Comparison of ENCODE assay signal across 34 cellular contexts in the genomic region with DNA sequence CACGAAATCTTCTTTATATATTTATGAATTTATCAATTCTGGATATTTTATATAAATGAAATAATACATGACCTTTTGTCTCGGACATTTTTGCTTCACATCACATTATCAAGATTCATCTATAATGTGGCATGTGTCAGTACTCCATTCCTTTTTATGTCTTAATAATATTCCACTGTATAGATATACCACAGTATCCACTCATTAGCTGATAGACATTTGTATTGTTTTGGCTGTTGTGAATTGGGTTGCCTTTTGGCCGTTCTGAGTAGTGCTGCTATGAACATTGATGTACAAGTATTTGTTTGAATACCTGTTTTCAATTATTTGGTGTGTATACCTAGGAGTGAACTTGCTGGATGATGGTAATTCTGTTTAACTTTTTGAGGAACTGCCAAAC.
"Had no signal": no experiment of that assay in that cellular context is flagged by ENCODE, and none has a peak within 500 bp of the region (broad histone marks: within the 10 kb centered on the region; RNA-seq: fewer than 3 reads in every experiment).

No MANE protein-coding gene starts in this region.

- H3K9me3 ChIP-seq: MG63 had no signal

- H3K9ac ChIP-seq: KMS-11 had no signal

- H3K4me3 ChIP-seq: MG63 had no signal

- H3K4me2 ChIP-seq: KMS-11 had no signal

- H3K27ac ChIP-seq: KMS-11 had no signal

- H3K27me3 ChIP-seq: MG63 had no signal

- DNase-seq: Karpas-422, Kasumi-1, MG63, MM.1S, MV-4-11, NCI-H1048, NCI-H1092, NCI-H1092 treated with DMSO at 0.1 percent for 48 hours, NCI-H1105, NCI-H1105 treated with DMSO at 0.1 percent for 48 hours, NCI-H1417, NCI-H1417 treated with DMSO at 0.1 percent for 48 hours, NCI-H1436, NCI-H1436 treated with DMSO at 0.1 percent for 48 hours, NCI-H146, NCI-H1694, NCI-H1694 treated with DMSO at 0.1 percent for 48 hours, NCI-H187, NCI-H187 treated with DMSO at 0.1 percent for 48 hours, NCI-H1930, NCI-H2029, NCI-H2029 treated with DMSO at 0.1 percent for 48 hours, NCI-H2081, NCI-H2081 treated with DMSO at 0.1 percent for 48 hours, NCI-H2107, NCI-H2171, NCI-H2171 treated with DMSO at 0.1 percent for 48 hours, NCI-H2227 treated with DMSO at 0.1 percent for 48 hours, NCI-H226, NCI-H345, NCI-H446, NCI-H446 treated with DMSO at 0.1 percent for 48 hours, NCI-H510A had no signal

- H3K36me3 ChIP-seq: MG63 had no signal
